Comparison of ENCODE assay signal across 13 cellular contexts in genomic region chr11:96318850-96319249, GRCh38.
"Had no signal": no experiment of that assay in that cellular context is flagged by ENCODE, and none has a peak within 500 bp of the region (broad histone marks: within the 10 kb centered on the region; RNA-seq: fewer than 3 reads in every experiment).

No MANE protein-coding gene starts in this region.

- H3K27ac Mint-ChIP-seq: memory B cell had no signal

- DNase-seq: activated CD4-positive, alpha-beta T cell treated with anti-CD3 and anti-CD28 coated beads for 48 hours; activated gamma-delta T cell treated with Interleukin-2 at 50 U/mL for 16 hours; adrenal gland; caudate nucleus; effector CD4-positive, alpha-beta T cell; islet precursor cell; stimulated activated CD4-positive, alpha-beta T cell treated with anti-CD3 and anti-CD28 coated beads, Interleukin-2, amount 100 ng/mL, for 48 hours; stimulated activated naive CD8-positive, alpha-beta T cell treated with anti-CD3 and anti-CD28 coated beads, Interleukin-15, amount 100 ng/mL, for 72 hours had no signal

- H3K36me3 ChIP-seq: adrenal gland, thoracic aorta had no signal

- H3K27me3 ChIP-seq: adrenal gland had no signal

- H3K9me3 ChIP-seq: adrenal gland, thoracic aorta had no signal

- H3K27ac ChIP-seq: adrenal gland, coronary artery, thoracic aorta had no signal

- H3K27me3 Mint-ChIP-seq: memory B cell; stimulated activated naive CD8-positive, alpha-beta T cell treated with anti-CD3 and anti-CD28 coated beads, Interleukin-15, amount 100 ng/mL, for 72 hours had no signal

- H3K4me3 ChIP-seq: adrenal gland, coronary artery, thoracic aorta had no signal

- H3K9me3 Mint-ChIP-seq: memory B cell had no signal

- H3K4me3 Mint-ChIP-seq: memory B cell, neural crest cell had no signal

- ATAC-seq: left lobe of liver had no signal
